Comparison of ENCODE assay signal across 26 cellular contexts in the genomic region with DNA sequence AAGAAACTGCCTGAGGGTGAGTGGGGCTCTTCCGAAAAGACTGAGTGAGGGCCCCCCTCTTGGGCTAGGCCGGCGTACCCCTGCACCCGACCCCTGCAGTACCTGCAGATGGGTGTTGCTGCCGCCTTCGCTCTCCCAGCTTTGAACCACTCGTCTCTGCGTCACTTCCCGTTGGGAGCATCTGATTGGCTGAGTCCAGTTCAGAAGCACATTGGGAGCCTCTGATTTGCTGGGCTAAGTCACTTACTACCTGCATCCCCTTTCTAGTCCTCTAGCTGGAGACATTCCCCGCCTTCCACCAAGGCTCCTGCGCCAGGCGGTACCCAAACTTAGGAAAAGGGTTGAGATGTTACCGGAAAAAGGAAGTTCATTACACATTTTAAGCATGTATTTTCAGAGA.
"Had no signal": no experiment of that assay in that cellular context is flagged by ENCODE, and none has a peak within 500 bp of the region (broad histone marks: within the 10 kb centered on the region; RNA-seq: fewer than 3 reads in every experiment).

No MANE protein-coding gene starts in this region.

- DNase-seq: effector memory CD4-positive, alpha-beta T cell; esophagus squamous epithelium; foreskin fibroblast; glutamatergic neuron; kidney; left cardiac atrium; left ventricle myocardium inferior; lower lobe of right lung; naive B cell; occipital lobe; pancreas; spleen; stimulated activated CD4-positive, alpha-beta T cell treated with anti-CD3 and anti-CD28 coated beads, Interleukin-15, amount 100 ng/mL, for 24 hours; stimulated activated CD4-positive, alpha-beta T cell treated with anti-CD3 and anti-CD28 coated beads, Interleukin-1b, Interleukin-23, amount 100 ng/mL, for 48 hours; stimulated activated CD4-positive, alpha-beta T cell treated with anti-CD3 and anti-CD28 coated beads, Interleukin-4, amount 100 ng/mL, for 24 hours; upper lobe of right lung had no signal

- H3K36me3 ChIP-seq: esophagus squamous epithelium, gastroesophageal sphincter, left ventricle myocardium inferior, lower lobe of right lung, pancreas, spleen, tibial nerve, upper lobe of right lung, vagina had no signal

- H3K36me3 Mint-ChIP-seq: memory B cell; naive B cell; stimulated activated memory B cell treated with anti-CD40 and anti-IgM and Interleukin-4, amounts not matched to agents 10 μg/mL and 1 μg/mL and 100 μg/mL, for 72 hours had no signal

- H3K27me3 ChIP-seq: esophagus squamous epithelium, gastroesophageal sphincter, pancreas, spleen, tibial nerve, upper lobe of right lung, vagina had no signal

- H3K4me1 ChIP-seq: esophagus squamous epithelium, left ventricle myocardium inferior, lower lobe of right lung, upper lobe of right lung, vagina had no signal

- H3K4me1 Mint-ChIP-seq: memory B cell; naive B cell; stimulated activated memory B cell treated with anti-CD40 and anti-IgM and Interleukin-4, amounts not matched to agents 10 μg/mL and 1 μg/mL and 100 μg/mL, for 72 hours had no signal

- ATAC-seq: gastroesophageal sphincter; left cardiac atrium; lower lobe of right lung; pancreas; sciatic nerve; stimulated activated memory B cell treated with anti-CD40 and anti-IgM and Interleukin-4, amounts not matched to agents 10 μg/mL and 1 μg/mL and 100 μg/mL, for 72 hours; upper lobe of right lung had no signal

- H3K27ac Mint-ChIP-seq: memory B cell; nephron; progenitor cell of endocrine pancreas; stimulated activated memory B cell treated with anti-CD40 and anti-IgM and Interleukin-4, amounts not matched to agents 10 μg/mL and 1 μg/mL and 100 μg/mL, for 72 hours; stimulated activated naive CD8-positive, alpha-beta T cell treated with anti-CD3 and anti-CD28 coated beads, Interleukin-15, Interleukin-2, amounts not matched to agents 100 ng/mL and 50 ng/mL, for 24 hours had no signal

- FAIRE-seq: kidney, pancreas had no signal

- H3K4me3 ChIP-seq: esophagus squamous epithelium, gastroesophageal sphincter, left ventricle myocardium inferior, lower lobe of right lung, pancreas, spleen, tibial nerve, upper lobe of right lung, vagina had no signal

- H3K27ac ChIP-seq: epithelial cell of prostate, esophagus squamous epithelium, gastroesophageal sphincter, left ventricle myocardium inferior, lower lobe of right lung, pancreas, spleen, tibial nerve, upper lobe of right lung, vagina had no signal

- H3K4me3 Mint-ChIP-seq: memory B cell; nephron; stimulated activated memory B cell treated with anti-CD40 and anti-IgM and Interleukin-4, amounts not matched to agents 10 μg/mL and 1 μg/mL and 100 μg/mL, for 72 hours; stimulated activated naive CD8-positive, alpha-beta T cell treated with anti-CD3 and anti-CD28 coated beads, Interleukin-15, Interleukin-2, amounts not matched to agents 100 ng/mL and 50 ng/mL, for 24 hours had no signal

- H3K9me3 Mint-ChIP-seq: memory B cell; naive B cell; nephron; stimulated activated memory B cell treated with anti-CD40 and anti-IgM and Interleukin-4, amounts not matched to agents 10 μg/mL and 1 μg/mL and 100 μg/mL, for 72 hours; stimulated activated naive CD8-positive, alpha-beta T cell treated with anti-CD3 and anti-CD28 coated beads, Interleukin-15, Interleukin-2, amounts not matched to agents 100 ng/mL and 50 ng/mL, for 24 hours had no signal

- H3K9me3 ChIP-seq: esophagus squamous epithelium, gastroesophageal sphincter, left ventricle myocardium inferior, lower lobe of right lung, pancreas, spleen, tibial nerve, upper lobe of right lung, vagina had no signal
